In genomic region chr12:57238854-57239554, GRCh38 we compare ENCODE assay signal across 1 cellular context.
TF ChIP-seq lines count a peak whose summit lies in the region.

No MANE protein-coding gene starts in this region.

TF ChIP-seq in HepG2, 621 proteins besides CTCF, POLR2A, EP300 and RAD21 (continued from another document and continues in another):
- peak; percentile 64; the same call in 1 of the 2 replicates for TF ChIP-seq ZBED4 (CRISPR knock-in tag; IDR thresholded peaks at IDR 0.05; ENCODE audit: borderline replicate concordance)
- TF ChIP-seq TCF7 (IDR thresholded peaks at IDR 0.05; ENCODE audit: low read depth): no peak
- TF ChIP-seq ZNF496 (CRISPR knock-in tag; IDR thresholded peaks at IDR 0.05; ENCODE audit: insufficient replicate concordance): no peak
- TF ChIP-seq ZNF468 (CRISPR knock-in tag; IDR thresholded peaks at IDR 0.05): no peak
- no peak; the same call in 1 of the 2 replicates for TF ChIP-seq SPEN (CRISPR knock-in tag; IDR thresholded peaks at IDR 0.05; ENCODE audit: low read depth)
- TF ChIP-seq RFX5 (IDR thresholded peaks at IDR 0.05; ENCODE audit: low read depth, low read length): no peak
- TF ChIP-seq E2F5 (CRISPR knock-in tag; conservative IDR thresholded peaks at IDR 0.05): no peak
- TF ChIP-seq YEATS4 (CRISPR knock-in tag; IDR thresholded peaks at IDR 0.05; ENCODE audit: borderline replicate concordance): peak; percentile 34; the same call in 1 of the 2 replicates
- TF ChIP-seq ZBTB44 (CRISPR knock-in tag; IDR thresholded peaks at IDR 0.05): no peak
- no peak for TF ChIP-seq ATF6 (CRISPR knock-in tag; conservative IDR thresholded peaks at IDR 0.05)
- TF ChIP-seq ZNF367 (CRISPR knock-in tag; IDR thresholded peaks at IDR 0.05; ENCODE audit: borderline replicate concordance): no peak
- no peak for TF ChIP-seq REST (IDR thresholded peaks at IDR 0.05; ENCODE audit: borderline replicate concordance in 1 of 2, low read depth in 1 of 2, low read length in 2 of 2)
- TF ChIP-seq ZNF460 (CRISPR knock-in tag; IDR thresholded peaks at IDR 0.05; ENCODE audit: borderline replicate concordance): no peak
- no peak for TF ChIP-seq CCDC6 (CRISPR knock-in tag; IDR thresholded peaks at IDR 0.05)
- TF ChIP-seq KDM2A (CRISPR knock-in tag; IDR thresholded peaks at IDR 0.05; ENCODE audit: borderline replicate concordance, low read depth): peak; percentile 93
- 0 out of 2 replicates have a peak, but pooled peaks have one; percentile 24 for TF ChIP-seq POGZ (CRISPR knock-in tag; IDR thresholded peaks at IDR 0.05)
- no peak for TF ChIP-seq ZBTB2 (CRISPR knock-in tag; IDR thresholded peaks at IDR 0.05; ENCODE audit: low read depth)
- no peak for TF ChIP-seq NR3C1 (CRISPR knock-in tag; IDR thresholded peaks at IDR 0.05)
- no peak for TF ChIP-seq ZNF281 (CRISPR knock-in tag; IDR thresholded peaks at IDR 0.05; ENCODE audit: borderline replicate concordance)
- peak; percentile 64; the same call in 1 of the 2 replicates for TF ChIP-seq ZHX2 (IDR thresholded peaks at IDR 0.05; ENCODE audit: low read depth)
- no peak for TF ChIP-seq ZHX2 (CRISPR knock-in tag; IDR thresholded peaks at IDR 0.05; ENCODE audit: borderline replicate concordance)
- TF ChIP-seq ARNT (IDR thresholded peaks at IDR 0.05): no peak
- TF ChIP-seq ZBTB26 (CRISPR knock-in tag; IDR thresholded peaks at IDR 0.05; ENCODE audit: borderline replicate concordance): 0 out of 2 replicates have a peak, but pooled peaks have one; percentile 69
- peak; percentile 44; the same call in 1 of the 2 replicates for TF ChIP-seq ZBTB7B (CRISPR knock-in tag; IDR thresholded peaks at IDR 0.05)
- no peak for TF ChIP-seq ZZZ3 (CRISPR knock-in tag; IDR thresholded peaks at IDR 0.05; ENCODE audit: borderline replicate concordance)
- TF ChIP-seq NRL (CRISPR knock-in tag; IDR thresholded peaks at IDR 0.05; ENCODE audit: borderline replicate concordance): peak; percentile 61; the same call in 1 of the 2 replicates
- TF ChIP-seq ZNF790 (CRISPR knock-in tag; IDR thresholded peaks at IDR 0.05; ENCODE audit: borderline replicate concordance): no peak
- no peak for TF ChIP-seq NKX3-1 (CRISPR knock-in tag; IDR thresholded peaks at IDR 0.05)
